ENCODE assay signal across 7 cellular contexts in genomic region chr2:94669843-94670242, GRCh38.
DNase-seq lines count a peak whose midpoint lies in the region; TF ChIP-seq lines count a peak whose summit lies in the region.
"Not testable (repeated sequence)": the region's sequence is repeated elsewhere in the genome, so short reads cannot be mapped to it uniquely, and the experiment has no call there.

No MANE protein-coding gene starts in this region.

- not testable (repeated sequence) for H3K36me3 Mint-ChIP-seq in brain

- H3K9me3 Mint-ChIP-seq in brain, result peaks cover 0 to 12% (median 3%) of the 10 kb centered on the region in 5 experiments

- not testable (repeated sequence) for TF ChIP-seq CTCF in brain (conservative IDR thresholded peaks at IDR 0.05)

- peak; percentile 16 for DNase-seq in Ammon's horn (ENCODE audit: low spot score)
- DNase-seq in DMS53 treated with DMSO at 0.1 percent for 48 hours (lab: John Stamatoyannopoulos, UW; ENCODE audit: unreplicated experiment), result peak; percentile 4
- DNase-seq in NCI-H345 (lab: John Stamatoyannopoulos, UW), result peak; percentile 2
- peak; percentile 9 for DNase-seq in NCI-H748 treated with DMSO at 0.1 percent for 48 hours (lab: John Stamatoyannopoulos, UW)
- DNase-seq in midbrain (lab: John Stamatoyannopoulos, UW), result peak; percentile 2
- peak; percentile 7 for DNase-seq in retina

- peak overlapping the region in 2 of 5 experiments; percentile 52 to 70 for H3K4me3 Mint-ChIP-seq in brain

- H3K4me1 Mint-ChIP-seq in brain, result peaks cover 11% of the 10 kb centered on the region

- H3K27me3 Mint-ChIP-seq in brain, result not testable (repeated sequence)

- peak overlapping the region in 3 of 5 experiments; percentile 41 to 89 (median 74) for H3K27ac Mint-ChIP-seq in brain

Comparison
In these comparisons a context has a peak if more than half of its experiments do, and no peak if none do; other contexts are left out.
1. Peak in every context shown above with its lines: DNase-seq.